9 cellular contexts compared by ENCODE assay signal in genomic region chr6:82331031-82331773, GRCh38. TPM values are rescaled to one million over a fixed set of nuclear protein-coding genes. Genes with fewer than 3 reads are reported as not detected.
A peak's percentile ranks its signal among the peaks of the same experiment; 100 is the strongest.
DNase-seq lines count a peak whose midpoint lies in the region; ATAC-seq and TF ChIP-seq lines count a peak whose summit lies in the region.
"Had no signal": no experiment of that assay in that cellular context is flagged by ENCODE, and none has a peak within 500 bp of the region (broad histone marks: within the 10 kb centered on the region; RNA-seq: fewer than 3 reads in every experiment).

No MANE protein-coding gene starts in this region.

- H3K4me3 Mint-ChIP-seq in GM23338: no peak overlapping the region

- DNase-seq in AG09309 (ENCODE audit: low read depth) (peak; percentile 74), GM23338 (ENCODE audit: low spot score) (peak; percentile 40), RPMI8226 (peak; percentile 7), fibroblast of villous mesenchyme (ENCODE audit: low read depth) (peak; percentile 67), ureter (ENCODE audit: low spot score) (no peak), NCI-H2227 treated with DMSO at 0.1 percent for 48 hours (lab: John Stamatoyannopoulos, UW) (no peak)

- H3K9me2 ChIP-seq in GM23338 (ENCODE audit: insufficient read depth): no peaks in the 10 kb centered on the region

- H3K27me3 ChIP-seq in GM23338 (ENCODE audit: insufficient read depth): no peaks in the 10 kb centered on the region
- H3K27me3 ChIP-seq: ascending aorta had no signal

- no peaks in the 10 kb centered on the region; the same call in 2 of the 3 replicates for H3K36me3 Mint-ChIP-seq in GM23338 (ENCODE audit: low read depth)

- H3K4me1 Mint-ChIP-seq in GM23338: peaks cover 4% of the 10 kb centered on the region

- H2AFZ ChIP-seq in GM23338: peak overlapping the region; percentile 7

- ATAC-seq in GM23338 (peak; percentile 78), GM18861 (IDR thresholded peaks at IDR 0.05; ENCODE audit: unreplicated experiment) (no peak), HG02852 (IDR thresholded peaks at IDR 0.05; ENCODE audit: unreplicated experiment) (no peak)

- H3F3A ChIP-seq in GM23338 (replicated peaks; ENCODE audit: low read depth): no peaks in the 10 kb centered on the region

- H3K27me3 Mint-ChIP-seq in GM23338 (ENCODE audit: insufficient read depth, low read depth, poor library complexity): no peaks in the 10 kb centered on the region

- H3K9me3 Mint-ChIP-seq in GM23338: no peaks in the 10 kb centered on the region

- H3K4me2 ChIP-seq in GM23338: no peak overlapping the region

- no peaks in the 10 kb centered on the region for H3K79me2 ChIP-seq in GM23338 (replicated peaks; ENCODE audit: insufficient read depth)

- TF ChIP-seq CTCF in AG09309 (IDR thresholded peaks at IDR 0.05; ENCODE audit: control insufficient read depth, insufficient read depth, low read depth, low read length, missing control alignments) (peak; percentile 50), GM23338 (conservative IDR thresholded peaks at IDR 0.05; ENCODE audit: low read depth in 2 of 2) (peak; percentile 13 to 62; a peak in 3 of 4 replicates), fibroblast of villous mesenchyme (IDR thresholded peaks at IDR 0.05; ENCODE audit: insufficient read depth, low read depth, low read length) (peak; percentile 41)

- no peak overlapping the region for H3K4me3 ChIP-seq in AG09309 (ENCODE audit: control insufficient read depth, low read depth, low read length)
- H3K4me3 ChIP-seq in GM23338: no peak overlapping the region
- H3K4me3 ChIP-seq in fibroblast of villous mesenchyme (ENCODE audit: low read depth, low read length): no peak overlapping the region
- H3K4me3 ChIP-seq: ascending aorta had no signal

- no peaks in the 10 kb centered on the region for H3K36me3 ChIP-seq in GM23338 (ENCODE audit: insufficient read depth)
- H3K36me3 ChIP-seq: ascending aorta had no signal

- H3K27ac Mint-ChIP-seq in GM23338: no peak overlapping the region

- no peak overlapping the region for H3K27ac ChIP-seq in GM23338 (ENCODE audit: low read depth)
- H3K27ac ChIP-seq: ascending aorta had no signal

- no peaks in the 10 kb centered on the region for H4K20me1 ChIP-seq in GM23338 (replicated peaks; ENCODE audit: insufficient read depth)

- no peaks in the 10 kb centered on the region for H3K4me1 ChIP-seq in GM23338 (ENCODE audit: insufficient read depth)
- H3K4me1 ChIP-seq: ascending aorta had no signal

TF ChIP-seq in GM23338, 12 proteins besides CTCF, POLR2A, EP300 and RAD21:
- TF ChIP-seq POLR2AphosphoS5 (IDR thresholded peaks at IDR 0.05; ENCODE audit: low read depth) (no peak), CREB1 (CRISPR knock-in tag; IDR thresholded peaks at IDR 0.05; ENCODE audit: low read depth) (no peak), ZNF114 (CRISPR knock-in tag; IDR thresholded peaks at IDR 0.05) (no peak)

RNA-seq across cellular contexts. Expression of gene TPBG, which starts 32.4 kb away (rescaled TPM):
- total RNA-seq in GM23338 (2014; rRNA removed; shearing (Covaris generic)): 26.7 and 33.0 TPM in 2 replicates
- 20.6 and 22.1 TPM in 2 replicates for polyA plus RNA-seq in GM23338 (2016; fragmentation: Nextera tagmentation; extraction: Ambion mirVana)
- 47.5 and 67.0 TPM in 2 replicates for total RNA-seq in fibroblast of villous mesenchyme
- 19.8 TPM for total RNA-seq in ureter

Comparison
In these comparisons a context has a peak if more than half of its experiments do, and no peak if none do; other contexts are left out.
1. DNase-seq: peak in AG09309 (single experiment), GM23338 (single experiment), RPMI8226 (single experiment) and fibroblast of villous mesenchyme (single experiment); none in ureter (single experiment) and NCI-H2227 treated with DMSO at 0.1 percent for 48 hours (single experiment).
2. Peak in every context shown above with its lines, with median percentiles within 50 percentile points of each other: CTCF ChIP-seq.